In the genomic region with DNA sequence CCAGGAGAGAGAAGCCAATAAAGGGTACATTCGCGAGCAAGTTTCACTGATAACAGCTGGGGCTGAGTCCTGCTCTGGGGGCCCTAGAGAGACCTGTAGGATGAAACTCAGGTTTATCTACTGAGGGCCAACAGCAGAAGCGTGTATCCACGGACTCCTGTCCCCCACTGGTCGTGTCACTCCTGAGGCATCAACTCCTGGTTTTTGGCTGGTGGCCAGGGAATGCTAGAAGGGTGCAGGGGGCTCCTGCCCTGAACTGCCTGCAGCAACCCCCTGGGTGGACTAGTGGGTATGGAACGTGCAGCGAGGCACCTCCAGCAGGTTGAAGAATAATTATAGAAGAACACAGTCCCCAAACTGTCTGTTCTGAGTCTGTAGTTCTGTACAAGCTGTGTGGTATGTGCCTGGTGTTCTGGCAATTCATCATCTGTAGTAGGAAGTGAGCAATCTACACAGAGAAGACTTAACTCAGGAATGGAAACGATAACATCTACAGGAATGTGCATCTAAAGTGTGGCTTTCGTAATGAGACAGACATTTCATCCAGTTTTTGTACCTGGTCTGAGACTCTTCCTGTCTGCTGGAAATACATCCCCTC, we compare ENCODE assay signal across 13 cellular contexts.
DNase-seq lines count a peak whose midpoint lies in the region; ATAC-seq, FAIRE-seq and TF ChIP-seq lines count a peak whose summit lies in the region.
"Had no signal": no experiment of that assay in that cellular context is flagged by ENCODE, and none has a peak within 500 bp of the region (broad histone marks: within the 10 kb centered on the region; RNA-seq: fewer than 3 reads in every experiment).

No MANE protein-coding gene starts in this region.

- peak; percentile 99 for FAIRE-seq in astrocyte (lab: Jason Lieb, UNC)
- FAIRE-seq: endometrium had no signal

- H3K4me3 ChIP-seq in HL-60 (replicated peaks; ENCODE audit: insufficient read depth, low read length) (no peak overlapping the region), astrocyte (ENCODE audit: insufficient read depth, low read depth, low read length) (no peak overlapping the region)

- H3K4me1 Mint-ChIP-seq in astrocyte (ENCODE audit: low read depth, unreplicated experiment) = peaks cover 74% of the 10 kb centered on the region

- H2AFZ ChIP-seq in astrocyte (ENCODE audit: low read depth, low read length) = no peak overlapping the region

- no peaks in the 10 kb centered on the region for H3K36me3 ChIP-seq in astrocyte (ENCODE audit: insufficient read depth, low read length)

- peak overlapping the region; percentile 65 for H3K4me2 ChIP-seq in astrocyte (ENCODE audit: low read length)

- peak; percentile 61 for DNase-seq in AG08395 (ENCODE audit: low spot score)
- no peak for DNase-seq in HL-60 (ENCODE audit: low read depth in 1 of 2, low spot score in 1 of 2)
- DNase-seq in astrocyte (ENCODE audit: low read depth) = peak; percentile 98
- peak; percentile 91 for DNase-seq in islet precursor cell
- DNase-seq in caudate nucleus (lab: John Stamatoyannopoulos, UW) = no peak
- no peak for DNase-seq in NCI-H524 (lab: John Stamatoyannopoulos, UW)
- DNase-seq: activated gamma-delta T cell; MM.1S; stimulated activated naive CD4-positive, alpha-beta T cell treated with Interleukin-2 at 50 U/mL for 16 hours had no signal

- H3K27ac Mint-ChIP-seq in astrocyte (ENCODE audit: unreplicated experiment) = peak overlapping the region; percentile 98
- H3K27ac Mint-ChIP-seq: memory B cell had no signal

- peak overlapping the region; percentile 21 for H3K9ac ChIP-seq in astrocyte (ENCODE audit: low read length)

- no peak for TF ChIP-seq CTCF in HL-60 (IDR thresholded peaks at IDR 0.05; ENCODE audit: insufficient read depth, low read length)
- TF ChIP-seq CTCF in astrocyte (IDR thresholded peaks at IDR 0.05; ENCODE audit: insufficient read depth, low read depth, low read length) = no peak

- H3K27me3 Mint-ChIP-seq in astrocyte (ENCODE audit: low read depth, unreplicated experiment) = no peaks in the 10 kb centered on the region

- peaks cover 10% of the 10 kb centered on the region for H3K9me3 Mint-ChIP-seq in astrocyte (ENCODE audit: unreplicated experiment)

- H3K9me3 ChIP-seq in astrocyte (ENCODE audit: insufficient read depth, low read depth, low read length) = no peaks in the 10 kb centered on the region

- H3K4me3 Mint-ChIP-seq in astrocyte (ENCODE audit: unreplicated experiment) = peak overlapping the region; percentile 68
- H3K4me3 Mint-ChIP-seq: memory B cell had no signal

- peaks cover 50% of the 10 kb centered on the region for H3K4me1 ChIP-seq in astrocyte (ENCODE audit: insufficient read depth, low read length)

- no peak for ATAC-seq in GM21423 (IDR thresholded peaks at IDR 0.05; ENCODE audit: unreplicated experiment)
- no peak for ATAC-seq in HG03280 (IDR thresholded peaks at IDR 0.05; ENCODE audit: unreplicated experiment)

- H3K79me2 ChIP-seq in astrocyte (ENCODE audit: insufficient read depth, low read length) = no peaks in the 10 kb centered on the region

- H4K20me1 ChIP-seq in astrocyte (ENCODE audit: insufficient read depth, low read length) = no peaks in the 10 kb centered on the region

- H3K27ac ChIP-seq in HL-60 (replicated peaks) (peak overlapping the region; percentile 56), astrocyte (ENCODE audit: low read depth, low read length) (peak overlapping the region; percentile 84), caudate nucleus (ENCODE audit: low read depth, low read length) (no peak overlapping the region)

- H3K36me3 Mint-ChIP-seq in astrocyte (ENCODE audit: low read depth, unreplicated experiment) = peaks cover 3% of the 10 kb centered on the region

- H3K27me3 ChIP-seq in HL-60 (ENCODE audit: insufficient read depth, poor library complexity, severe bottlenecking) = no peaks in the 10 kb centered on the region
- H3K27me3 ChIP-seq in astrocyte (ENCODE audit: insufficient read depth, low read length) = no peaks in the 10 kb centered on the region

Comparison
In these comparisons a context has a peak if more than half of its experiments do, and no peak if none do; other contexts are left out.
1. DNase-seq: peak in AG08395 (single experiment), astrocyte (single experiment) and islet precursor cell (single experiment); none in HL-60 (0 of 2), caudate nucleus (0 of 61) and NCI-H524 (0 of 2).